In genomic region chr16:88651276-88651988, GRCh38 we compare ENCODE assay signal across 1 cellular context.
TF ChIP-seq lines count a peak whose summit lies in the region.

No MANE protein-coding gene starts in this region.

TF ChIP-seq in A549, 52 proteins besides CTCF, POLR2A, EP300 and RAD21 (continued from another document):
- TF ChIP-seq BCL3 (IDR thresholded peaks at IDR 0.05), result no peak
- TF ChIP-seq BHLHE40 (IDR thresholded peaks at IDR 0.05; ENCODE audit: low read depth, low read length), result no peak
- TF ChIP-seq CHD2 (IDR thresholded peaks at IDR 0.05; ENCODE audit: low read length, partially characterized antibody), result no peak
- TF ChIP-seq JUN (IDR thresholded peaks at IDR 0.05), result no peak
- TF ChIP-seq HOXA7 (CRISPR knock-in tag; IDR thresholded peaks at IDR 0.05), result no peak
